In genomic region chr5:1208743-1209551, GRCh38 we compare ENCODE assay signal across 1 cellular context.
TF ChIP-seq lines count a peak whose summit lies in the region.

No MANE protein-coding gene starts in this region.

TF ChIP-seq in HepG2, 621 proteins besides CTCF, POLR2A, EP300 and RAD21:
- TF ChIP-seq NFE2 (CRISPR knock-in tag; IDR thresholded peaks at IDR 0.05) (no peak), PITX1 (CRISPR knock-in tag; IDR thresholded peaks at IDR 0.05) (no peak), STAG1 (CRISPR knock-in tag; IDR thresholded peaks at IDR 0.05) (peak; percentile 76), KAT8 (CRISPR knock-in tag; IDR thresholded peaks at IDR 0.05) (no peak), MXD4 (CRISPR knock-in tag; IDR thresholded peaks at IDR 0.05) (no peak), TCF12 (IDR thresholded peaks at IDR 0.05) (no peak), TCF12 (CRISPR knock-in tag; IDR thresholded peaks at IDR 0.05) (no peak), ZNF296 (CRISPR knock-in tag; conservative IDR thresholded peaks at IDR 0.05) (peak; percentile 95), HOXA3 (CRISPR knock-in tag; IDR thresholded peaks at IDR 0.05) (no peak), ZNF501 (CRISPR knock-in tag; IDR thresholded peaks at IDR 0.05) (no peak), HNRNPL (IDR thresholded peaks at IDR 0.05; ENCODE audit: low read depth, low read length) (0 out of 2 replicates have a peak, but pooled peaks have one; percentile 22), IKZF4 (CRISPR knock-in tag; IDR thresholded peaks at IDR 0.05; ENCODE audit: borderline replicate concordance, low read depth, not compliant biosample characterization) (no peak), ZMYM4 (CRISPR knock-in tag; IDR thresholded peaks at IDR 0.05) (no peak), SALL2 (CRISPR knock-in tag; IDR thresholded peaks at IDR 0.05) (no peak), NR0B2 (CRISPR knock-in tag; IDR thresholded peaks at IDR 0.05) (no peak), ZNF563 (CRISPR knock-in tag; IDR thresholded peaks at IDR 0.05) (no peak), FLYWCH1 (CRISPR knock-in tag; IDR thresholded peaks at IDR 0.05) (no peak), MAFG (CRISPR knock-in tag; IDR thresholded peaks at IDR 0.05) (no peak), TBX2 (CRISPR knock-in tag; IDR thresholded peaks at IDR 0.05; ENCODE audit: borderline replicate concordance) (0 out of 2 replicates have a peak, but pooled peaks have one; percentile 12), TARDBP (CRISPR knock-in tag; IDR thresholded peaks at IDR 0.05) (no peak), MYC (CRISPR knock-in tag; IDR thresholded peaks at IDR 0.05; ENCODE audit: borderline replicate concordance) (no peak), CREM (IDR thresholded peaks at IDR 0.05) (no peak), CREM (CRISPR knock-in tag; IDR thresholded peaks at IDR 0.05) (no peak), ZNF749 (CRISPR knock-in tag; IDR thresholded peaks at IDR 0.05; ENCODE audit: borderline replicate concordance) (no peak), POLR2AphosphoS2 (IDR thresholded peaks at IDR 0.05; ENCODE audit: low read depth, low read length) (no peak), ZSCAN12 (CRISPR knock-in tag; IDR thresholded peaks at IDR 0.05) (no peak), ZNF891 (CRISPR knock-in tag; IDR thresholded peaks at IDR 0.05) (no peak), ATF4 (CRISPR knock-in tag; IDR thresholded peaks at IDR 0.05) (no peak), LRRFIP1 (CRISPR knock-in tag; conservative IDR thresholded peaks at IDR 0.05) (no peak), KDM5A (IDR thresholded peaks at IDR 0.05; ENCODE audit: borderline replicate concordance, low read length) (no peak), RORA (CRISPR knock-in tag; IDR thresholded peaks at IDR 0.05) (no peak), SMC3 (IDR thresholded peaks at IDR 0.05; ENCODE audit: low read length) (peak; percentile 34; the same call in 1 of the 2 replicates), TEF (CRISPR knock-in tag; IDR thresholded peaks at IDR 0.05) (no peak), ZBTB20 (CRISPR knock-in tag; IDR thresholded peaks at IDR 0.05; ENCODE audit: borderline replicate concordance, low read depth) (no peak), HINFP (CRISPR knock-in tag; IDR thresholded peaks at IDR 0.05; ENCODE audit: low read depth) (no peak), ZFP91 (CRISPR knock-in tag; IDR thresholded peaks at IDR 0.05; ENCODE audit: borderline replicate concordance) (peak; percentile 34; the same call in 1 of the 2 replicates), RBM22 (optimal IDR thresholded peaks at IDR 0.05; ENCODE audit: low read length) (no peak), SKI (IDR thresholded peaks at IDR 0.05; ENCODE audit: partially characterized antibody) (no peak), SUZ12 (IDR thresholded peaks at IDR 0.05; ENCODE audit: low read depth, low read length) (no peak), ZNF614 (CRISPR knock-in tag; IDR thresholded peaks at IDR 0.05; ENCODE audit: borderline replicate concordance) (no peak), ZNF616 (CRISPR knock-in tag; IDR thresholded peaks at IDR 0.05; ENCODE audit: low read depth) (no peak), HNRNPLL (IDR thresholded peaks at IDR 0.05; ENCODE audit: low read depth, low read length, poor library complexity, severe bottlenecking) (peak; percentile 17), MEIS1 (CRISPR knock-in tag; IDR thresholded peaks at IDR 0.05; ENCODE audit: borderline replicate concordance) (no peak), ETV6 (CRISPR knock-in tag; conservative IDR thresholded peaks at IDR 0.05) (no peak), ATF6 (CRISPR knock-in tag; conservative IDR thresholded peaks at IDR 0.05) (no peak), GLI4 (CRISPR knock-in tag; IDR thresholded peaks at IDR 0.05; ENCODE audit: borderline replicate concordance) (no peak), CAMTA2 (CRISPR knock-in tag; IDR thresholded peaks at IDR 0.05; ENCODE audit: borderline replicate concordance) (no peak), ZNF230 (CRISPR knock-in tag; IDR thresholded peaks at IDR 0.05) (no peak), ZNF687 (CRISPR knock-in tag; IDR thresholded peaks at IDR 0.05) (peak; percentile 18; the same call in 1 of the 2 replicates)
